In genomic region chr3:194101592-194102432, GRCh38 we compare ENCODE assay signal across 14 cellular contexts. TPM values are rescaled to one million over a fixed set of nuclear protein-coding genes. Genes with fewer than 3 reads are reported as not detected.
DNase-seq lines count a peak whose midpoint lies in the region; ATAC-seq and TF ChIP-seq lines count a peak whose summit lies in the region.
"Had no signal": no experiment of that assay in that cellular context is flagged by ENCODE, and none has a peak within 500 bp of the region (broad histone marks: within the 10 kb centered on the region; RNA-seq: fewer than 3 reads in every experiment).

No MANE protein-coding gene starts in this region.

- no peaks in the 10 kb centered on the region for H3K79me2 ChIP-seq in hepatocyte

- no peak overlapping the region for H2AFZ ChIP-seq in hepatocyte

- no peaks in the 10 kb centered on the region for H3K27me3 ChIP-seq in hepatocyte
- H3K27me3 ChIP-seq in heart right ventricle, result peaks cover 0 to 75% (median 22%) of the 10 kb centered on the region in 7 donors
- H3K27me3 ChIP-seq: tibial nerve had no signal

- H3K4me3 ChIP-seq in hepatocyte (no peak overlapping the region), heart right ventricle (no peak overlapping the region)
- H3K4me3 ChIP-seq: tibial nerve had no signal

- no peaks in the 10 kb centered on the region for H4K20me1 ChIP-seq in hepatocyte (ENCODE audit: insufficient read depth, poor library complexity, severe bottlenecking)

- H3K36me3 ChIP-seq in hepatocyte (replicated peaks; ENCODE audit: insufficient read depth, low read depth) (no peaks in the 10 kb centered on the region), heart right ventricle (no peaks in the 10 kb centered on the region)
- H3K36me3 ChIP-seq: brain microvascular endothelial cell, tibial nerve had no signal

- no peaks in the 10 kb centered on the region for H3K9me2 ChIP-seq in hepatocyte (replicated peaks; ENCODE audit: insufficient read depth)

- TF ChIP-seq CTCF in hepatocyte (IDR thresholded peaks at IDR 0.05; ENCODE audit: poor library complexity) (no peak), heart right ventricle (IDR thresholded peaks at IDR 0.05) (no peak)

- peak; percentile 46 for DNase-seq in hepatocyte (ENCODE audit: low spot score)
- DNase-seq in H4 (ENCODE audit: low spot score), result no peak
- DNase-seq in heart right ventricle, result no peak
- DNase-seq in NCI-H146 (lab: John Stamatoyannopoulos, UW), result no peak
- DNase-seq: activated T-cell treated with anti-CD3 and anti-CD28 coated beads for 4 hours, brain microvascular endothelial cell, islet precursor cell, NCI-H774, T-helper 1 cell had no signal

- H3K27ac ChIP-seq in hepatocyte (no peak overlapping the region), heart right ventricle (no peak overlapping the region)
- H3K27ac ChIP-seq: brain microvascular endothelial cell, tibial nerve had no signal

- peak overlapping the region; percentile 53 for H3K4me2 ChIP-seq in hepatocyte

- intact Hi-C loops in heart right ventricle (cut with DNase I), result no loop called here

- H3K4me1 ChIP-seq in hepatocyte (ENCODE audit: insufficient read depth) (peaks cover 25% of the 10 kb centered on the region), heart right ventricle (peaks cover 0 to 27% (median 22%) of the 10 kb centered on the region in 9 donors)

- 82% methylated on average over 7 of the region's 7 CpGs for WGBS in hepatocyte (ENCODE audit: low lambda C conversion rate, missing lambda C conversion rate)
- WGBS in heart right ventricle, 2 donors, result 90 to 95% methylated on average over 7 of the region's 7 CpGs

- no peaks in the 10 kb centered on the region for H3K9me3 ChIP-seq in hepatocyte (ENCODE audit: low read depth)
- no peaks in the 10 kb centered on the region for H3K9me3 ChIP-seq in heart right ventricle
- H3K9me3 ChIP-seq: tibial nerve had no signal

- peak; percentile 5 for ATAC-seq in GM18502 (IDR thresholded peaks at IDR 0.05; ENCODE audit: poor library complexity, unreplicated experiment)
- peak; percentile 18 for ATAC-seq in GM21515 (IDR thresholded peaks at IDR 0.05; ENCODE audit: unreplicated experiment)
- peak; percentile 28 for ATAC-seq in HG03135 (IDR thresholded peaks at IDR 0.05; ENCODE audit: unreplicated experiment)
- no peak for ATAC-seq in heart right ventricle
- no peak for ATAC-seq in activated CD4-positive, CD25-positive, alpha-beta regulatory T cell treated with anti-CD3 and anti-CD28 coated beads, Interleukin-2, amount 50 U/mL, for 24 hours

RNA-seq across cellular contexts. Expression of gene HES1, which starts 34.1 kb away (rescaled TPM):
- total RNA-seq in hepatocyte (132 and 136 TPM in 2 replicates), heart right ventricle (10 to 100 TPM in 9 of 10 donors, 1 to 10 TPM in 1; 6.8 to 43.2 (median 22.0) TPM)
- polyA plus RNA-seq in hepatocyte (131 and 142 TPM in 2 replicates), heart right ventricle (10 to 100 TPM; 11.2 to 22.8 TPM)
- total RNA-seq in H4 (2014; rRNA removed; shearing (Covaris generic)), result 19.3 and 22.5 TPM in 2 replicates

Comparison
In these comparisons a context has a peak if more than half of its experiments do, and no peak if none do; other contexts are left out.
1. ATAC-seq: peak in GM18502 (single experiment), GM21515 (single experiment) and HG03135 (single experiment); none in heart right ventricle (0 of 8) and activated CD4-positive, CD25-positive, alpha-beta regulatory T cell treated with anti-CD3 and anti-CD28 coated beads, Interleukin-2, amount 50 U/mL, for 24 hours (0 of 2).